Comparison of ENCODE assay signal across 34 cellular contexts in genomic region chr2:57437077-57437476, GRCh38.
"Had no signal": no experiment of that assay in that cellular context is flagged by ENCODE, and none has a peak within 500 bp of the region (broad histone marks: within the 10 kb centered on the region; RNA-seq: fewer than 3 reads in every experiment).

No MANE protein-coding gene starts in this region.

- H3K9me3 ChIP-seq: MG63 had no signal

- H3K36me3 ChIP-seq: MG63 had no signal

- H3K4me2 ChIP-seq: KMS-11 had no signal

- H3K9ac ChIP-seq: KMS-11 had no signal

- H3K27me3 ChIP-seq: MG63 had no signal

- DNase-seq: Karpas-422, Kasumi-1, KG1, MG63, MM.1S, MV-4-11, NCI-H1048, NCI-H1092, NCI-H1092 treated with DMSO at 0.1 percent for 48 hours, NCI-H1105, NCI-H1105 treated with DMSO at 0.1 percent for 48 hours, NCI-H1417, NCI-H1417 treated with DMSO at 0.1 percent for 48 hours, NCI-H1436, NCI-H1436 treated with DMSO at 0.1 percent for 48 hours, NCI-H146, NCI-H1694, NCI-H1694 treated with DMSO at 0.1 percent for 48 hours, NCI-H187, NCI-H187 treated with DMSO at 0.1 percent for 48 hours, NCI-H1930, NCI-H2029, NCI-H2029 treated with DMSO at 0.1 percent for 48 hours, NCI-H2081, NCI-H2081 treated with DMSO at 0.1 percent for 48 hours, NCI-H2107, NCI-H2171, NCI-H2171 treated with DMSO at 0.1 percent for 48 hours, NCI-H2227 treated with DMSO at 0.1 percent for 48 hours, NCI-H226, NCI-H345, NCI-H446, NCI-H446 treated with DMSO at 0.1 percent for 48 hours had no signal

- H3K27ac ChIP-seq: KMS-11 had no signal

- H3K4me3 ChIP-seq: MG63 had no signal
